Comparison of ENCODE assay signal across 1 cellular context in genomic region chr1:175015243-175015642, GRCh38.
A peak's percentile ranks its signal among the peaks of the same experiment; 100 is the strongest.
TF ChIP-seq lines count a peak whose summit lies in the region.

No MANE protein-coding gene starts in this region.

TF ChIP-seq in SK-N-SH, 30 proteins besides CTCF, POLR2A, EP300 and RAD21:
- TF ChIP-seq MEF2A (IDR thresholded peaks at IDR 0.05; ENCODE audit: borderline replicate concordance, low read depth): no peak
- no peak for TF ChIP-seq POLR2AphosphoS5 (IDR thresholded peaks at IDR 0.05; ENCODE audit: low read depth, low read length)
- no peak for TF ChIP-seq EZH2phosphoT487 (IDR thresholded peaks at IDR 0.05; ENCODE audit: borderline replicate concordance, low read depth)
- no peak for TF ChIP-seq FOXJ3 (CRISPR knock-in tag; IDR thresholded peaks at IDR 0.05)
- no peak for TF ChIP-seq CHD2 (IDR thresholded peaks at IDR 0.05; ENCODE audit: low read length, partially characterized antibody)
- TF ChIP-seq RFX5 (IDR thresholded peaks at IDR 0.05; ENCODE audit: low read length): no peak
- no peak for TF ChIP-seq TEAD4 (IDR thresholded peaks at IDR 0.05; ENCODE audit: borderline replicate concordance, insufficient read depth)
- TF ChIP-seq USF1 (IDR thresholded peaks at IDR 0.05; ENCODE audit: borderline replicate concordance, low read depth): no peak
- no peak for TF ChIP-seq RCOR1 (IDR thresholded peaks at IDR 0.05; ENCODE audit: low read length)
- TF ChIP-seq YY1 (IDR thresholded peaks at IDR 0.05; ENCODE audit: low read depth): no peak
- no peak for TF ChIP-seq NFIC (IDR thresholded peaks at IDR 0.05; ENCODE audit: borderline replicate concordance)
- TF ChIP-seq TCF12 (IDR thresholded peaks at IDR 0.05): peak; percentile 43; the same call in 1 of the 2 replicates
- peak; percentile 33; the same call in 1 of the 2 replicates for TF ChIP-seq JUND (IDR thresholded peaks at IDR 0.05)
- no peak for TF ChIP-seq SMC3 (IDR thresholded peaks at IDR 0.05; ENCODE audit: low read depth, low read length)
